ENCODE assay signal across 7 cellular contexts in the genomic region with DNA sequence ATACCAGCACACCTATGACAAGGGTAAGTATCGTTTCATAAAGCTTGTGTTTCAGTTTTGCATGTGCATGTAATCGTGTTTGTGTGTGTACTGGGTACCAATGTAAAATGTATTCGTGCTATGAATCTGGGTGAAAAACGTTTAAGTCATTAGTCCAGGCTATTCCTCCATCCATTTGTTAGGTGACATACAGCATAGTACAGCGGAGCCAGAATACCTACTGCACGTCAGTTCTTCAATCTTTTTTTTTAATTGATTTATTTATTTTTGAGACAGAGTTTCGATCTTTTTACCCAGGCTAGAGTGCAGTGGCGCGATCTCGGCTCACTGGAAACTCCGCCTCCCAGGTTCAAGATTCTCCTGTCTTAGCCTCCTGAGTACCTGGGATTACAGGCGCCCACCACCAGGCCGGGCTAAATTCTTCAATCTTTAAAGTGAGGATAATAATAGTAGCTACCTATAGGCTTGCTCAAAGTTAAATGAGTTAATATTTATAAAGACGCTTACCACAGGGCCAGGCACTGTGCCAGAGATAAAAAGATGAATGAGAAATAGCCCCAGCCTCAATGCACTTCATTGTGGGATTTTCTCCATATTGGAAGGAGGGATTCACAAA. TPM values are rescaled to one million over a fixed set of nuclear protein-coding genes. Genes with fewer than 3 reads are reported as not detected.
DNase-seq lines count a peak whose midpoint lies in the region; ATAC-seq, FAIRE-seq and TF ChIP-seq lines count a peak whose summit lies in the region.

No MANE protein-coding gene starts in this region.

- no peak for TF ChIP-seq POLR2A in endothelial cell of umbilical vein (IDR thresholded peaks at IDR 0.05; ENCODE audit: low read depth, low read length)

- peak overlapping the region; percentile 56 for H3K4me3 ChIP-seq in OCI-LY1 (ENCODE audit: low read depth, low read length, poor library complexity, severe bottlenecking)
- H3K4me3 ChIP-seq in endothelial cell of umbilical vein (replicated peaks in 1 of 3; ENCODE audit: insufficient read depth in 1 of 3, low read depth in 1 of 3, low read length in 3 of 3): peak overlapping the region in 1 of 3 experiments; percentile 24
- peak overlapping the region; percentile 96 for H3K4me3 ChIP-seq in parathyroid adenoma (ENCODE audit: low read depth, low read length)

- TF ChIP-seq CTCF in OCI-LY1 (IDR thresholded peaks at IDR 0.05; ENCODE audit: low read length): no peak
- no peak for TF ChIP-seq CTCF in endothelial cell of umbilical vein (IDR thresholded peaks at IDR 0.05; ENCODE audit: extremely low read depth in 1 of 2, insufficient read depth in 1 of 2, low read depth in 1 of 2, low read length in 2 of 2)
- TF ChIP-seq CTCF in parathyroid adenoma (IDR thresholded peaks at IDR 0.05): no peak

- H3K79me2 ChIP-seq in OCI-LY1 (ENCODE audit: insufficient read depth, low read length) (peaks cover 17% of the 10 kb centered on the region), endothelial cell of umbilical vein (ENCODE audit: control insufficient read depth, insufficient read depth, low read length) (peaks cover 20% of the 10 kb centered on the region), parathyroid adenoma (peaks cover 15% of the 10 kb centered on the region)

- FAIRE-seq in endothelial cell of umbilical vein (lab: Jason Lieb, UNC): no peak

- H3K9ac ChIP-seq in OCI-LY1 (ENCODE audit: low read length) (peak overlapping the region; percentile 62), endothelial cell of umbilical vein (replicated peaks; ENCODE audit: extremely low read depth, insufficient read depth, low read length) (peak overlapping the region; percentile 55), parathyroid adenoma (no peak overlapping the region)

- H3K36me3 ChIP-seq in OCI-LY1 (ENCODE audit: insufficient read depth, low read length) (peaks cover 36% of the 10 kb centered on the region), endothelial cell of umbilical vein (ENCODE audit: control insufficient read depth in 2 of 2, extremely low read depth in 1 of 2, insufficient read depth in 2 of 2, low read length in 2 of 2) (peaks cover 8 to 14% of the 10 kb centered on the region in 2 experiments), parathyroid adenoma (ENCODE audit: control insufficient read depth, insufficient read depth, low read length) (no peaks in the 10 kb centered on the region)

- peak; percentile 9 for ATAC-seq in GM21360 (IDR thresholded peaks at IDR 0.05; ENCODE audit: unreplicated experiment)
- ATAC-seq in HG03520 (IDR thresholded peaks at IDR 0.05; ENCODE audit: unreplicated experiment): no peak

- CTCF ChIA-PET in endothelial cell of umbilical vein (lab: Charles Lee): interaction anchor here (0.8 to 3.1 kb wide), 5 partner anchors 12 to 312 kb away, joined by 3 to 44 read pairs (median 13); a partner anchor contains a TSS

- H2AFZ ChIP-seq in OCI-LY1 (ENCODE audit: low read length) (peak overlapping the region; percentile 32; the same call in 1 of the 2 replicates), endothelial cell of umbilical vein (ENCODE audit: low read depth, low read length) (peak overlapping the region; percentile 44), parathyroid adenoma (peak overlapping the region; percentile 95)

- H3K4me2 ChIP-seq in OCI-LY1 (ENCODE audit: low read length) (peak overlapping the region; percentile 73), endothelial cell of umbilical vein (ENCODE audit: insufficient read depth, low read length) (peak overlapping the region; percentile 49), parathyroid adenoma (ENCODE audit: low read length) (peak overlapping the region; percentile 81)

- no peaks in the 10 kb centered on the region for H3F3A ChIP-seq in OCI-LY1 (ENCODE audit: insufficient read depth, low read length)

- dilution Hi-C loops in endothelial cell of umbilical vein (cut with MboI; ENCODE audit: extremely low pct_ligation_motif_present, low sequenced_read_pairs): no loop called here

- H3K9me3 ChIP-seq in OCI-LY1 (ENCODE audit: low read length): no peaks in the 10 kb centered on the region
- no peaks in the 10 kb centered on the region for H3K9me3 ChIP-seq in endothelial cell of umbilical vein (replicated peaks; ENCODE audit: control insufficient read depth, insufficient read depth, low read length)
- no peaks in the 10 kb centered on the region for H3K9me3 ChIP-seq in parathyroid adenoma (ENCODE audit: control insufficient read depth, low read length)

- POLR2A ChIA-PET in endothelial cell of umbilical vein (lab: Charles Lee): interaction anchor here (1.0 to 1.4 kb wide), 2 partner anchors 12 to 44 kb away, joined by 4 to 5 read pairs; a partner anchor contains a TSS

- DNase-seq in endothelial cell of umbilical vein (ENCODE audit: low read depth, low spot score) (no peak), AML-193 (lab: John Stamatoyannopoulos, UW) (no peak), NCI-H2107 (lab: John Stamatoyannopoulos, UW) (no peak)

- H3K27ac ChIP-seq in OCI-LY1 (ENCODE audit: low read depth, low read length, poor library complexity, severe bottlenecking): peak overlapping the region; percentile 40
- peak overlapping the region; percentile 14 for H3K27ac ChIP-seq in endothelial cell of umbilical vein (ENCODE audit: insufficient read depth, low read depth, low read length)
- peak overlapping the region; percentile 99 for H3K27ac ChIP-seq in parathyroid adenoma

- H3K4me1 ChIP-seq in OCI-LY1 (ENCODE audit: insufficient read depth, low read length, severe bottlenecking) (peaks cover 22% of the 10 kb centered on the region), endothelial cell of umbilical vein (ENCODE audit: control insufficient read depth, extremely low read depth, insufficient read depth, low read length) (peaks cover 17% of the 10 kb centered on the region), parathyroid adenoma (peaks cover 7% of the 10 kb centered on the region)

- BruUV-seq in endothelial cell of umbilical vein (replicated peaks; lab: Mats Ljungman, UMichigan): TSS peak; percentile 91

- H3K9me2 ChIP-seq in OCI-LY1 (ENCODE audit: low read depth, low read length): no peaks in the 10 kb centered on the region

- H3K27me3 ChIP-seq in OCI-LY1 (ENCODE audit: insufficient read depth, low read length): no peaks in the 10 kb centered on the region
- H3K27me3 ChIP-seq in endothelial cell of umbilical vein (ENCODE audit: control insufficient read depth in 2 of 2, insufficient read depth in 2 of 2, low read length in 2 of 2): no peaks in the 10 kb centered on the region
- H3K27me3 ChIP-seq in parathyroid adenoma (ENCODE audit: control insufficient read depth, insufficient read depth, low read length): no peaks in the 10 kb centered on the region

- intact Hi-C loops in endothelial cell of umbilical vein (cut with micrococcal nuclease): loop anchor here (1.0 to 5.0 kb wide), 5 partner anchors 12 to 303 kb away; a partner anchor contains a TSS

- H4K20me1 ChIP-seq in OCI-LY1 (ENCODE audit: insufficient read depth, low read length) (no peaks in the 10 kb centered on the region), endothelial cell of umbilical vein (replicated peaks; ENCODE audit: control insufficient read depth, extremely low read depth, insufficient read depth, low read length) (peaks cover 3% of the 10 kb centered on the region)

- H3K9me1 ChIP-seq in endothelial cell of umbilical vein (replicated peaks; ENCODE audit: control insufficient read depth, extremely low read depth, insufficient read depth, low read length): no peaks in the 10 kb centered on the region

TF ChIP-seq in endothelial cell of umbilical vein, 7 proteins besides CTCF, POLR2A, EP300 and RAD21 (continues in another document):
- no peak for TF ChIP-seq GATA2 (IDR thresholded peaks at IDR 0.05; ENCODE audit: insufficient read depth, insufficient read length, low read depth, low read length)
- TF ChIP-seq POLR2AphosphoS5 (IDR thresholded peaks at IDR 0.05; ENCODE audit: insufficient read depth, low read depth, low read length): no peak

RNA-seq across cellular contexts. Expression of a gene that starts 0.6 kb away (rescaled TPM):
- 57.3 and 66.7 TPM in 2 replicates for total RNA-seq in endothelial cell of umbilical vein
- polyA plus RNA-seq in endothelial cell of umbilical vein: 1,837 and 1,847 TPM in 2 replicates
- 1,751 and 2,627 TPM in 2 replicates for polyA plus RNA-seq in endothelial cell of umbilical vein (2011; cell fraction: cytosol; rRNA removed)
- polyA plus RNA-seq in endothelial cell of umbilical vein (2011; cell fraction: nucleus; rRNA removed): 390 and 594 TPM in 2 replicates
- 778 and 788 TPM in 2 replicates for polyA plus RNA-seq in endothelial cell of umbilical vein (2012)
- 297 and 333 TPM in 2 replicates for polyA minus RNA-seq in endothelial cell of umbilical vein
- polyA minus RNA-seq in endothelial cell of umbilical vein (2011; cell fraction: cytosol; rRNA and poly(A)+ RNA removed): 228 TPM
- 44.1 and 51.9 TPM in 2 replicates for polyA minus RNA-seq in endothelial cell of umbilical vein (2011; cell fraction: nucleus; rRNA and poly(A)+ RNA removed)

RNA-seq across cellular contexts. Expression of a gene that starts 20.2 kb away (rescaled TPM):
- total RNA-seq in endothelial cell of umbilical vein: 3.5 and 5.4 TPM in 2 replicates
- polyA plus RNA-seq in endothelial cell of umbilical vein: 2.5 and 3.4 TPM in 2 replicates
- 2.0 and 2.5 TPM in 2 replicates for polyA plus RNA-seq in endothelial cell of umbilical vein (2011; cell fraction: cytosol; rRNA removed)
- 10.6 and 11.2 TPM in 2 replicates for polyA plus RNA-seq in endothelial cell of umbilical vein (2011; cell fraction: nucleus; rRNA removed)
- polyA plus RNA-seq in endothelial cell of umbilical vein (2012): 1.6 and 2.0 TPM in 2 replicates
- polyA minus RNA-seq in endothelial cell of umbilical vein: 4.7 and 5.5 TPM in 2 replicates
- polyA minus RNA-seq in endothelial cell of umbilical vein (2011; cell fraction: cytosol; rRNA and poly(A)+ RNA removed): 1.9 TPM
- 3.0 and 4.9 TPM in 2 replicates for polyA minus RNA-seq in endothelial cell of umbilical vein (2011; cell fraction: nucleus; rRNA and poly(A)+ RNA removed)

RNA-seq across cellular contexts. Expression of a gene that starts 38.9 kb away (rescaled TPM):
- 0.11 TPM in 1 of 2 replicates, not detected in the other for total RNA-seq in endothelial cell of umbilical vein
- 0.08 and 1.5 TPM in 2 replicates for polyA plus RNA-seq in endothelial cell of umbilical vein
- polyA plus RNA-seq in endothelial cell of umbilical vein (2011; cell fraction: cytosol; rRNA removed): 0.12 and 0.23 TPM in 2 replicates
- 0.34 TPM in 1 of 2 replicates, not detected in the other for polyA plus RNA-seq in endothelial cell of umbilical vein (2011; cell fraction: nucleus; rRNA removed)
- polyA plus RNA-seq in endothelial cell of umbilical vein (2012): 0.29 TPM in 1 of 2 replicates, not detected in the other
- polyA minus RNA-seq in endothelial cell of umbilical vein: 0.30 and 0.32 TPM in 2 replicates
- polyA minus RNA-seq in endothelial cell of umbilical vein (2011; cell fraction: cytosol; rRNA and poly(A)+ RNA removed): 10.3 TPM
- polyA minus RNA-seq in endothelial cell of umbilical vein (2011; cell fraction: nucleus; rRNA and poly(A)+ RNA removed): not detected in 2 replicates

RNA-seq across cellular contexts. Expression of a gene that starts 44.0 kb away (rescaled TPM):
- 24.3 and 24.8 TPM in 2 replicates for total RNA-seq in endothelial cell of umbilical vein
- polyA plus RNA-seq in endothelial cell of umbilical vein: 29.1 and 31.4 TPM in 2 replicates
- 24.8 and 25.4 TPM in 2 replicates for polyA plus RNA-seq in endothelial cell of umbilical vein (2011; cell fraction: cytosol; rRNA removed)
- 32.8 and 36.1 TPM in 2 replicates for polyA plus RNA-seq in endothelial cell of umbilical vein (2011; cell fraction: nucleus; rRNA removed)
- 21.5 and 28.4 TPM in 2 replicates for polyA plus RNA-seq in endothelial cell of umbilical vein (2012)
- polyA minus RNA-seq in endothelial cell of umbilical vein: 42.7 and 55.7 TPM in 2 replicates
- polyA minus RNA-seq in endothelial cell of umbilical vein (2011; cell fraction: cytosol; rRNA and poly(A)+ RNA removed): 13.8 TPM
- polyA minus RNA-seq in endothelial cell of umbilical vein (2011; cell fraction: nucleus; rRNA and poly(A)+ RNA removed): 15.4 and 19.8 TPM in 2 replicates

Comparison
In these comparisons a context has a peak if more than half of its experiments do, and no peak if none do; other contexts are left out.
1. H2AFZ ChIP-seq: peak in every context shown above with its lines; median percentile 95 in parathyroid adenoma; 44 in endothelial cell of umbilical vein; 32 in OCI-LY1.
2. H3K27ac ChIP-seq: peak in every context shown above with its lines; median percentile 99 in parathyroid adenoma; 40 in OCI-LY1; 14 in endothelial cell of umbilical vein.